Comparison of ENCODE assay signal across 25 cellular contexts in the genomic region with DNA sequence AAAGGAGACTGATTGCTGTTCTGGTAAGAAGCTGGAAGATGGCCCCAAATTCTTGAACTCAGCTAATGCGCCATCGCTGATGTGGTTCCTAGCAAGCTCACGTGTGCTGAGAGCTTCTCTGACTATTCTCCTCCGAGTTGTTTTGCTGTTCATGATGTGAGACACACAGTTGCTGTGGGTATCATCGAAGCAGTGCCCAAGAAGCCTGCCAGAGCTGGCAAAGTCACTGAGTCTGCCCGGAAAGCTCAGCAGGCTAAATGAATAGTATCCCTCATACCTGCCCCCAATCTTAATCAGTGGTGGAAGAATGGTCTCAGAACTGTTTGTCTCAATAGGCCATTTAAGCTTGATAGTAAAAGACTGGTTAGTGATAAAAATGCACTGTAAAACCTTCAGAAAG.
"Had no signal": no experiment of that assay in that cellular context is flagged by ENCODE, and none has a peak within 500 bp of the region (broad histone marks: within the 10 kb centered on the region; RNA-seq: fewer than 3 reads in every experiment).

No MANE protein-coding gene starts in this region.

- H3K9me3 ChIP-seq: adrenal gland, ascending aorta, breast epithelium, neutrophil, pancreas, thyroid gland, upper lobe of right lung had no signal

- H3K27me3 ChIP-seq: adrenal gland, ascending aorta, breast epithelium, foreskin keratinocyte, neutrophil, pancreas, thyroid gland, upper lobe of right lung had no signal

- ATAC-seq: activated T-cell treated with anti-CD3 and anti-CD28 coated beads, Interleukin-2, amount 50 U/mL, for 4 hours; foreskin keratinocyte; left colon; naive thymus-derived CD4-positive, alpha-beta T cell; pancreas; right cardiac atrium; upper lobe of right lung had no signal

- DNase-seq: activated CD4-positive, alpha-beta T cell treated with anti-CD3 and anti-CD28 coated beads, Interleukin-2, amount 50 U/mL, for 4 hours; activated CD8-positive, alpha-beta memory T cell treated with anti-CD3 and anti-CD28 coated beads for 24 hours; activated CD8-positive, alpha-beta memory T cell treated with anti-CD3 and anti-CD28 coated beads, Interleukin-2, amount 50 U/mL, for 4 hours; activated naive CD4-positive, alpha-beta T cell; activated T-cell treated with anti-CD3 and anti-CD28 coated beads, Interleukin-2, amount 50 U/mL, for 4 hours; adrenal gland; cerebellar nuclear complex; cortex of kidney; foreskin keratinocyte; left colon; mesendoderm; naive thymus-derived CD4-positive, alpha-beta T cell; pancreas; right cardiac atrium; stimulated activated CD4-positive, alpha-beta T cell treated with anti-CD3 and anti-CD28 coated beads, Interleukin-4, amount 100 ng/mL, for 24 hours; stimulated activated naive CD4-positive, alpha-beta T cell treated with Interleukin-2 at 50 U/mL for 16 hours; T-helper 1 cell; thyroid gland; upper lobe of right lung; WERI-Rb-1 had no signal

- H3K36me3 ChIP-seq: adrenal gland, ascending aorta, breast epithelium, neutrophil, pancreas, thyroid gland, upper lobe of right lung, WERI-Rb-1 had no signal

- H3K9me3 Mint-ChIP-seq: activated T-cell treated with anti-CD3 and anti-CD28 coated beads, Interleukin-2, amount 50 U/mL, for 4 hours; activated T-helper 2 cell treated with anti-CD3 and anti-CD28 coated beads, Interferon-gamma antibody, Interleukin-2, Interleukin-4, amounts not matched to agents 10 μg/mL and 5 μg/mL and 100 μg/mL, durations not matched to agents 14 hours and 24 hours and 36 hours; naive thymus-derived CD4-positive, alpha-beta T cell had no signal

- H3K27ac ChIP-seq: adrenal gland, ascending aorta, breast epithelium, foreskin keratinocyte, neutrophil, pancreas, thyroid gland, upper lobe of right lung, WERI-Rb-1 had no signal

- H3K27ac Mint-ChIP-seq: activated naive CD8-positive, alpha-beta T cell; activated T-helper 2 cell treated with anti-CD3 and anti-CD28 coated beads, Interferon-gamma antibody, Interleukin-2, Interleukin-4, amounts not matched to agents 10 μg/mL and 5 μg/mL and 100 μg/mL, durations not matched to agents 14 hours and 24 hours and 36 hours; naive thymus-derived CD4-positive, alpha-beta T cell had no signal

- H3K4me1 ChIP-seq: adrenal gland, ascending aorta, breast epithelium, foreskin keratinocyte, pancreas, thyroid gland, upper lobe of right lung had no signal

- H3K36me3 Mint-ChIP-seq: activated naive CD8-positive, alpha-beta T cell; naive thymus-derived CD4-positive, alpha-beta T cell had no signal

- H3K4me3 ChIP-seq: adrenal gland, ascending aorta, breast epithelium, pancreas, thyroid gland, upper lobe of right lung had no signal

- H3K4me3 Mint-ChIP-seq: activated naive CD8-positive, alpha-beta T cell; activated T-cell treated with anti-CD3 and anti-CD28 coated beads, Interleukin-2, amount 50 U/mL, for 4 hours; naive thymus-derived CD4-positive, alpha-beta T cell had no signal
